8 cellular contexts compared by ENCODE assay signal in the genomic region with DNA sequence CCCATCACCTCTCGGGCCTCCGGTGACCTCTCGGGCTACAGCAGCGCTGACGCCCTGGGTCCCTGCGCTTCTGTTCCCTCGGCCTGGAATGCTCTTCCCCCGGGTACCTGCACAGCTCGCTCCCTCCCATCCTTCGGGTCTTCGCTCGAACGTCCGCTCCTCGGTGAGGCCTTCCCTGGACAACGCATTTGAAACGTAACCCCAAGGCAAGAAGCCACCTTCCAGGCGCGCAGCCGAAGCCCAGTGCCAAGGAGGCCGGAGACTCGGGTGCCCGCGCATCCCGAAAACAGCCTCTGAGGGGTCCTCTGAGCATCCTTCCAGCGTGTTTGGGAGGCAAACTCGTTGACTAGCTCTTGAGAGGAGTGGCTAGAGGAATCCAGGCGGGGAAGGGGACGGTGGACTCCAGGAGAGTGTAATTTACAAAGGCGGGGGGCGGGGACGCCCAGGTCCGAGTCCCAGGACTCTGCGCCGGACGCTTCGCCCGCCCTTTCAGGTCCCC.
A peak's percentile ranks its signal among the peaks of the same experiment; 100 is the strongest.
DNase-seq lines count a peak whose midpoint lies in the region; ATAC-seq, FAIRE-seq and TF ChIP-seq lines count a peak whose summit lies in the region.

No MANE protein-coding gene starts in this region.

- no peaks in the 10 kb centered on the region for H3K27me3 ChIP-seq in bronchial epithelial cell (ENCODE audit: control insufficient read depth, insufficient read depth, low read length)
- H3K27me3 ChIP-seq in upper lobe of left lung, result peaks cover 5 to 23% (median 13%) of the 10 kb centered on the region in 4 donors

- 1 to 2% methylated on average over 21 to 31 of the region's 38 CpGs for WGBS in lower leg skin, 2 donors
- WGBS in upper lobe of left lung, 2 donors, result 1 to 7% methylated on average over 18 to 22 of the region's 38 CpGs

- H3K9me3 ChIP-seq in upper lobe of left lung, result no peaks in the 10 kb centered on the region

- H3K27ac Mint-ChIP-seq in activated naive CD4-positive, alpha-beta T cell treated with anti-CD3 and anti-CD28 coated beads, Interleukin-2, amount 50 U/mL, for 24 hours, result no peak overlapping the region

- TF ChIP-seq EP300 in upper lobe of left lung (IDR thresholded peaks at IDR 0.05), result no peak

- peak overlapping the region; percentile 54 for H3K4me3 ChIP-seq in bronchial epithelial cell (ENCODE audit: low read depth, low read length)
- peak overlapping the region; percentile 24 for H3K4me3 ChIP-seq in lower leg skin (ENCODE audit: low read depth, poor library complexity, severe bottlenecking)
- H3K4me3 ChIP-seq in upper lobe of left lung, result peak overlapping the region in 3 of 4 donors; percentile 13 to 43 (median 31)

- no peaks in the 10 kb centered on the region for H3K9me3 Mint-ChIP-seq in activated naive CD4-positive, alpha-beta T cell treated with anti-CD3 and anti-CD28 coated beads, Interleukin-2, amount 50 U/mL, for 24 hours

- TF ChIP-seq POLR2A in lower leg skin (IDR thresholded peaks at IDR 0.05) (no peak), upper lobe of left lung (IDR thresholded peaks at IDR 0.05) (no peak)

- no peak for DNase-seq in activated naive CD4-positive, alpha-beta T cell treated with Interleukin-2 at 50 U/mL for 16 hours
- no peak for DNase-seq in bronchial epithelial cell (ENCODE audit: low read depth)
- DNase-seq in lower leg skin (ENCODE audit: low spot score in 2 of 2), result no peak
- DNase-seq in upper lobe of left lung, result peak in 1 of 2 donors; percentile 66
- no peak for DNase-seq in GM10266 (ENCODE audit: extremely low spot score)
- no peak for DNase-seq in dedifferentiated amniotic fluid mesenchymal stem cell (ENCODE audit: extremely low spot score)

- no peak for TF ChIP-seq CTCF in bronchial epithelial cell (IDR thresholded peaks at IDR 0.05; ENCODE audit: insufficient read depth, low read length, severe bottlenecking)
- no peak for TF ChIP-seq CTCF in lower leg skin (IDR thresholded peaks at IDR 0.05)
- no peak for TF ChIP-seq CTCF in upper lobe of left lung (IDR thresholded peaks at IDR 0.05)
- TF ChIP-seq CTCF in GM10266 (IDR thresholded peaks at IDR 0.05; ENCODE audit: control insufficient read depth, insufficient read depth, low read depth, missing control alignments), result no peak

- intact Hi-C loops in lower leg skin (cut with DNase I; ENCODE audit: low total_unique reads), result no loop called here

- H3K27me3 Mint-ChIP-seq in activated naive CD4-positive, alpha-beta T cell treated with anti-CD3 and anti-CD28 coated beads, Interleukin-2, amount 50 U/mL, for 24 hours, result peaks cover 19% of the 10 kb centered on the region

- no peaks in the 10 kb centered on the region for H3K36me3 ChIP-seq in bronchial epithelial cell (ENCODE audit: control insufficient read depth, insufficient read depth, low read length)
- no peaks in the 10 kb centered on the region for H3K36me3 ChIP-seq in upper lobe of left lung

- H3K27ac ChIP-seq in upper lobe of left lung, result no peak overlapping the region

- H3K4me3 Mint-ChIP-seq in activated naive CD4-positive, alpha-beta T cell treated with anti-CD3 and anti-CD28 coated beads, Interleukin-2, amount 50 U/mL, for 24 hours, result peak overlapping the region; percentile 83

- peaks cover 19 to 32% (median 25%) of the 10 kb centered on the region in 4 donors for H3K4me1 ChIP-seq in upper lobe of left lung

- FAIRE-seq in bronchial epithelial cell (lab: Jason Lieb, UNC), result no peak

- H3K4me1 Mint-ChIP-seq in activated naive CD4-positive, alpha-beta T cell treated with anti-CD3 and anti-CD28 coated beads, Interleukin-2, amount 50 U/mL, for 24 hours, result peaks cover 19% of the 10 kb centered on the region

- peaks cover 3% of the 10 kb centered on the region for H3K36me3 Mint-ChIP-seq in activated naive CD4-positive, alpha-beta T cell treated with anti-CD3 and anti-CD28 coated beads, Interleukin-2, amount 50 U/mL, for 24 hours

- peak in 1 of 2 donors; percentile 8 for ATAC-seq in upper lobe of left lung (ENCODE audit: low FRiP score in 2 of 2)
- no peak for ATAC-seq in HG02852 (IDR thresholded peaks at IDR 0.05; ENCODE audit: unreplicated experiment)
